Comparison of ENCODE assay signal across 21 cellular contexts in the genomic region with DNA sequence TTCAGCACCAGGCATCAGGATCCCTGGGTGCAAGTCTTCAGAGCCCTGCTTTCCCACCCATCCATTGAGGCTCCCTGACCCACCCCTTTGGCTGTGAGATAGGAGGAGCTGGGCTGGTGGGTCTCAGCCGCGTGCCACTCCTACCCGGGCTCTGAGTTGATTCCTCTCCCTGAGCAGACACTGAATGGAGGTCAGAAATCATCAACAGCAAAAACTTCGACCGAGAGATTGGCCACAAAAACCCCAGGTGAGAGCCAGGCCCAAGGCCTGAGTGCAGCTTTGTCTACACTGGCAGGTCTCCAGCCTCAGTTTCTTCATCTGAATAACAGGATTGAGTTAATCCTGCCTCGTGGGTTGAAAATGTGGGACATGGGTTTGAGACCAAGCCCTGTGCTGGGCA. TPM values are rescaled to one million over a fixed set of nuclear protein-coding genes. Genes with fewer than 3 reads are reported as not detected.
A peak's percentile ranks its signal among the peaks of the same experiment; 100 is the strongest.
DNase-seq lines count a peak whose midpoint lies in the region; ATAC-seq and TF ChIP-seq lines count a peak whose summit lies in the region.
"Had no signal": no experiment of that assay in that cellular context is flagged by ENCODE, and none has a peak within 500 bp of the region (broad histone marks: within the 10 kb centered on the region; RNA-seq: fewer than 3 reads in every experiment).

No MANE protein-coding gene starts in this region.

- peak; percentile 27 for DNase-seq in activated effector memory CD4-positive, alpha-beta T cell treated with anti-CD3 and anti-CD28 coated beads, Interleukin-2, amount 50 U/mL, for 16 hours
- DNase-seq in activated effector memory CD4-positive, alpha-beta T cell treated with Interleukin-2 at 50 U/mL for 16 hours = no peak
- DNase-seq in adipocyte (ENCODE audit: low read depth) = no peak
- peak; percentile 62 for DNase-seq in mesenteric fat pad (ENCODE audit: low spot score)
- DNase-seq in suprapubic skin (ENCODE audit: low spot score in 2 of 2) = no peak
- no peak for DNase-seq in NCI-H446 treated with DMSO at 0.1 percent for 48 hours (lab: John Stamatoyannopoulos, UW)
- no peak for DNase-seq in NCI-H345 treated with DMSO at 0.1 percent for 48 hours (lab: John Stamatoyannopoulos, UW; ENCODE audit: unreplicated experiment)
- DNase-seq: DMS153, DND-41, HCEC 1CT, NCI-H1092, NCI-H1417 treated with DMSO at 0.1 percent for 48 hours, NCI-H1694 treated with DMSO at 0.1 percent for 48 hours, NCI-H2081 treated with DMSO at 0.1 percent for 48 hours, NCI-H2171, NCI-H524, NCI-H774, PC-3, SJCRH30 had no signal

- WGBS in suprapubic skin = 91% methylated on average over 6 of the region's 6 CpGs

- H3K36me3 ChIP-seq in adipocyte (ENCODE audit: control insufficient read depth, insufficient read depth, low read length, severe bottlenecking) (peaks cover 88% of the 10 kb centered on the region), suprapubic skin (peaks cover 94% of the 10 kb centered on the region)

- H3K27ac ChIP-seq in suprapubic skin = peak overlapping the region; percentile 36
- H3K27ac ChIP-seq: SJCRH30 had no signal

- no peaks in the 10 kb centered on the region for H3K9me3 ChIP-seq in adipocyte (ENCODE audit: control insufficient read depth, low read length)
- H3K9me3 ChIP-seq in suprapubic skin = no peaks in the 10 kb centered on the region
- H3K9me3 ChIP-seq: SJCRH30 had no signal

- TF ChIP-seq CTCF in suprapubic skin (IDR thresholded peaks at IDR 0.05) = no peak

- no peak for TF ChIP-seq POLR2A in suprapubic skin (IDR thresholded peaks at IDR 0.05)

- H3K27me3 ChIP-seq in adipocyte (replicated peaks; ENCODE audit: control insufficient read depth, insufficient read depth, low read length) (no peaks in the 10 kb centered on the region), suprapubic skin (no peaks in the 10 kb centered on the region)
- H3K27me3 ChIP-seq: SJCRH30 had no signal

- TF ChIP-seq EP300 in suprapubic skin (IDR thresholded peaks at IDR 0.05) = no peak

- ATAC-seq in HG03175 (IDR thresholded peaks at IDR 0.05; ENCODE audit: unreplicated experiment) = no peak
- ATAC-seq: PC-3, Right ventricle myocardium inferior had no signal

- peak overlapping the region; percentile 11 for H3K9ac ChIP-seq in adipocyte (ENCODE audit: low read length)

- H3K4me1 ChIP-seq in adipocyte (ENCODE audit: control insufficient read depth, insufficient read depth, low read length) (peaks cover 34% of the 10 kb centered on the region), suprapubic skin (peaks cover 28% of the 10 kb centered on the region)
- H3K4me1 ChIP-seq: SJCRH30 had no signal

- H3K4me3 ChIP-seq in adipocyte (ENCODE audit: low read length) (no peak overlapping the region), suprapubic skin (no peak overlapping the region)
- H3K4me3 ChIP-seq: SJCRH30 had no signal

RNA-seq across cellular contexts. Expression of gene TMEM43, which starts 7.8 kb away (rescaled TPM):
- 99.3 TPM for total RNA-seq in mesenteric fat pad
- total RNA-seq in suprapubic skin = 100 to 1,000 TPM; 206 to 237 (median 219) TPM

RNA-seq across cellular contexts. Expression of gene CHCHD4, which starts 8.0 kb away (rescaled TPM):
- 18.1 TPM for total RNA-seq in mesenteric fat pad
- 10 to 100 TPM; 11.3 to 16.7 (median 12.5) TPM for total RNA-seq in suprapubic skin

RNA-seq across cellular contexts. Expression of gene XPC, which starts 45.7 kb away (rescaled TPM):
- total RNA-seq in mesenteric fat pad = 24.8 TPM
- total RNA-seq in suprapubic skin = 100 to 1,000 TPM in 1 of 4 donors, 10 to 100 TPM in 3; 49.7 to 176 (median 66.4) TPM

RNA-seq across cellular contexts. Expression of gene LSM3, which starts 45.9 kb away (rescaled TPM):
- total RNA-seq in mesenteric fat pad = 10.0 TPM
- total RNA-seq in suprapubic skin = 10 to 100 TPM in 1 of 4 donors, 1 to 10 TPM in 3; 5.5 to 10.7 (median 8.9) TPM

Comparison
In these comparisons a context has a peak if more than half of its experiments do, and no peak if none do; other contexts are left out.
1. DNase-seq: peak in activated effector memory CD4-positive, alpha-beta T cell treated with anti-CD3 and anti-CD28 coated beads, Interleukin-2, amount 50 U/mL, for 16 hours (single experiment) and mesenteric fat pad (single experiment); none in activated effector memory CD4-positive, alpha-beta T cell treated with Interleukin-2 at 50 U/mL for 16 hours (single experiment), adipocyte (single experiment), suprapubic skin (0 of 2), NCI-H446 treated with DMSO at 0.1 percent for 48 hours (single experiment) and NCI-H345 treated with DMSO at 0.1 percent for 48 hours (single experiment).